Comparison of ENCODE assay signal across 17 cellular contexts in genomic region chr13:111039735-111040134, GRCh38.
"Had no signal": no experiment of that assay in that cellular context is flagged by ENCODE, and none has a peak within 500 bp of the region (broad histone marks: within the 10 kb centered on the region; RNA-seq: fewer than 3 reads in every experiment).

No MANE protein-coding gene starts in this region.

- H3K4me3 ChIP-seq: colonic mucosa, gastrocnemius medialis, heart right ventricle, mucosa of descending colon, neural progenitor cell, ovary, stomach had no signal

- DNase-seq: colonic mucosa; dermis blood vessel endothelial cell; effector CD8-positive, alpha-beta T cell; gastrocnemius medialis; heart right ventricle; islet precursor cell; mucosa of descending colon; natural killer cell; nucleus accumbens; ovary; right cardiac atrium; small intestine; stimulated activated CD4-positive, alpha-beta T cell treated with anti-CD3 and anti-CD28 coated beads, Interleukin-12 subunit alpha, Interleukin-12 subunit beta, amount 100 ng/mL, for 4 hours; stimulated activated naive CD4-positive, alpha-beta T cell; stomach; substantia nigra had no signal

- H3K27ac ChIP-seq: colonic mucosa, gastrocnemius medialis, heart right ventricle, neural progenitor cell, ovary, stomach had no signal
